Comparison of ENCODE assay signal across 9 cellular contexts in genomic region chr13:101623469-101624209, GRCh38.
A peak's percentile ranks its signal among the peaks of the same experiment; 100 is the strongest.
DNase-seq lines count a peak whose midpoint lies in the region; FAIRE-seq and TF ChIP-seq lines count a peak whose summit lies in the region.
"Had no signal": no experiment of that assay in that cellular context is flagged by ENCODE, and none has a peak within 500 bp of the region (broad histone marks: within the 10 kb centered on the region; RNA-seq: fewer than 3 reads in every experiment).

No MANE protein-coding gene starts in this region.

- H3K79me2 ChIP-seq in SU-DHL-6 (ENCODE audit: insufficient read depth, low read length) (no peaks in the 10 kb centered on the region), smooth muscle cell (ENCODE audit: low read depth) (no peaks in the 10 kb centered on the region)

- DNase-seq in H54 (ENCODE audit: insufficient read length, low spot score) (peak; percentile 7), fibroblast of the aortic adventitia (ENCODE audit: low read depth) (peak; percentile 37), smooth muscle cell (lab: John Stamatoyannopoulos, UW; ENCODE audit: unreplicated experiment) (no peak), T-helper 2 cell (no peak), COLO668 (lab: John Stamatoyannopoulos, UW; ENCODE audit: unreplicated experiment) (no peak), AML-193 (lab: John Stamatoyannopoulos, UW) (no peak)
- no peak for DNase-seq in activated CD8-positive, alpha-beta memory T cell treated with anti-CD3 and anti-CD28 coated beads, Interleukin-2, amount 50 U/mL, for 48 hours
- DNase-seq: T-helper 1 cell had no signal

- H3K27ac ChIP-seq in SU-DHL-6 (ENCODE audit: low read depth, low read length): no peak overlapping the region
- peak overlapping the region; percentile 49 for H3K27ac ChIP-seq in smooth muscle cell (ENCODE audit: low read depth)

- H3K9me3 ChIP-seq in SU-DHL-6 (ENCODE audit: insufficient read depth, low read length): no peaks in the 10 kb centered on the region
- H3K9me3 ChIP-seq in smooth muscle cell (replicated peaks; ENCODE audit: low read depth): no peaks in the 10 kb centered on the region

- no peak for TF ChIP-seq POLR2A in H54 (IDR thresholded peaks at IDR 0.05; ENCODE audit: low read depth, low read length)

- peak; percentile 98 for FAIRE-seq in H54 (lab: Jason Lieb, UNC)

- peak overlapping the region; percentile 30 for H3K4me2 ChIP-seq in SU-DHL-6 (ENCODE audit: low read depth, low read length, poor library complexity, severe bottlenecking)
- H3K4me2 ChIP-seq in smooth muscle cell: peak overlapping the region; percentile 69

- no peaks in the 10 kb centered on the region for H3K9me2 ChIP-seq in SU-DHL-6 (replicated peaks; ENCODE audit: insufficient read depth, low read length)

- TF ChIP-seq CTCF in SU-DHL-6 (IDR thresholded peaks at IDR 0.05; ENCODE audit: insufficient read depth, low read length, poor library complexity, severe bottlenecking) (no peak), fibroblast of the aortic adventitia (IDR thresholded peaks at IDR 0.05; ENCODE audit: insufficient read depth, low read length) (no peak), smooth muscle cell (IDR thresholded peaks at IDR 0.05; ENCODE audit: borderline replicate concordance, insufficient read depth, poor library complexity, severe bottlenecking) (no peak)

- H3F3A ChIP-seq in SU-DHL-6 (ENCODE audit: insufficient read depth) (no peaks in the 10 kb centered on the region), smooth muscle cell (ENCODE audit: low read depth) (no peaks in the 10 kb centered on the region)

- H3K36me3 ChIP-seq in SU-DHL-6 (ENCODE audit: low read length) (no peaks in the 10 kb centered on the region), smooth muscle cell (ENCODE audit: low read depth) (no peaks in the 10 kb centered on the region)

- H3K9ac ChIP-seq in SU-DHL-6 (ENCODE audit: low read length): no peak overlapping the region
- peak overlapping the region; percentile 12 for H3K9ac ChIP-seq in smooth muscle cell (ENCODE audit: low read depth)

- H2AFZ ChIP-seq in SU-DHL-6 (ENCODE audit: low read depth, low read length, severe bottlenecking) (no peak overlapping the region), smooth muscle cell (ENCODE audit: low read depth) (peak overlapping the region; percentile 90)

- H3K27me3 ChIP-seq in SU-DHL-6 (ENCODE audit: low read length): no peaks in the 10 kb centered on the region
- no peaks in the 10 kb centered on the region for H3K27me3 ChIP-seq in smooth muscle cell (ENCODE audit: low read depth)

- H3K4me1 ChIP-seq in smooth muscle cell (ENCODE audit: low read depth): no peaks in the 10 kb centered on the region

- H3K4me3 ChIP-seq in SU-DHL-6 (ENCODE audit: insufficient read depth, low read length, poor library complexity, severe bottlenecking): no peak overlapping the region
- no peak overlapping the region for H3K4me3 ChIP-seq in fibroblast of the aortic adventitia (ENCODE audit: low read depth, low read length)
- H3K4me3 ChIP-seq in smooth muscle cell: no peak overlapping the region

- 14% methylated on average over 2 of the region's 2 CpGs for WGBS in smooth muscle cell (ENCODE audit: low lambda C conversion rate)

- H4K20me1 ChIP-seq in SU-DHL-6 (ENCODE audit: low read depth, low read length) (no peaks in the 10 kb centered on the region), smooth muscle cell (ENCODE audit: low read depth) (no peaks in the 10 kb centered on the region)

Comparison
In these comparisons a context has a peak if more than half of its experiments do, and no peak if none do; other contexts are left out.
1. DNase-seq: peak in H54 (single experiment) and fibroblast of the aortic adventitia (single experiment); none in smooth muscle cell (single experiment), T-helper 2 cell (0 of 5), COLO668 (single experiment), AML-193 (0 of 2) and activated CD8-positive, alpha-beta memory T cell treated with anti-CD3 and anti-CD28 coated beads, Interleukin-2, amount 50 U/mL, for 48 hours (single experiment).